28 cellular contexts compared by ENCODE assay signal in genomic region chrX:8034058-8034457, GRCh38.
"Had no signal": no experiment of that assay in that cellular context is flagged by ENCODE, and none has a peak within 500 bp of the region (broad histone marks: within the 10 kb centered on the region; RNA-seq: fewer than 3 reads in every experiment).

No MANE protein-coding gene starts in this region.

- DNase-seq: activated CD4-positive, alpha-beta T cell treated with anti-CD3 and anti-CD28 coated beads for 36 hours; activated CD4-positive, CD25-positive, alpha-beta regulatory T cell; activated CD8-positive, alpha-beta T cell treated with anti-CD3 and anti-CD28 coated beads, Interleukin-2, amount 10 ng/mL, durations not matched to agents 7 days and 5 days; activated naive CD4-positive, alpha-beta T cell; activated T-cell treated with anti-CD3 and anti-CD28 coated beads for 4 hours; activated T-cell treated with anti-CD3 and anti-CD28 coated beads, Interleukin-2, amount 50 U/mL, for 72 hours; cerebellar nuclear complex; colonic mucosa; esophagus squamous epithelium; foreskin melanocyte; heart right ventricle; islet precursor cell; left ventricle myocardium superior; naive B cell; sigmoid colon; SK-N-SH; small intestine; stimulated activated CD4-positive, alpha-beta T cell treated with anti-CD3 and anti-CD28 coated beads, Interleukin-4, amount 100 ng/mL, for 24 hours; stimulated activated naive CD8-positive, alpha-beta T cell treated with anti-CD3 and anti-CD28 coated beads, Interleukin-15, amount 100 ng/mL, for 72 hours; substantia nigra; T-cell; tibial artery; upper lobe of right lung had no signal

- H3K36me3 ChIP-seq: breast epithelium, colonic mucosa, esophagus squamous epithelium, heart right ventricle, sigmoid colon, tibial artery, upper lobe of right lung had no signal

- ATAC-seq: activated CD4-positive, alpha-beta T cell treated with anti-CD3 and anti-CD28 coated beads for 36 hours; activated CD8-positive, alpha-beta T cell treated with anti-CD3 and anti-CD28 coated beads, Interleukin-2, amount 10 ng/mL, durations not matched to agents 7 days and 5 days; activated naive CD4-positive, alpha-beta T cell treated with anti-CD3 and anti-CD28 coated beads, Interleukin-2, amount 50 U/mL, for 72 hours; activated T-cell treated with anti-CD3 and anti-CD28 coated beads, Interleukin-2, amount 50 U/mL, for 72 hours; left ventricle myocardium superior; stimulated activated effector memory CD8-positive, alpha-beta T cell treated with anti-CD3 and anti-CD28 coated beads, Interleukin-12 subunit alpha, Interleukin-12 subunit beta, amount 100 ng/mL, for 72 hours; stimulated activated naive CD8-positive, alpha-beta T cell treated with anti-CD3 and anti-CD28 coated beads, Interleukin-15, amount 100 ng/mL, for 72 hours; T-cell; upper lobe of right lung had no signal

- H3K36me3 Mint-ChIP-seq: activated naive CD4-positive, alpha-beta T cell treated with anti-CD3 and anti-CD28 coated beads, Interleukin-2, amount 50 U/mL, for 72 hours; mesothelial cell of epicardium; naive B cell; stimulated activated effector memory CD8-positive, alpha-beta T cell treated with anti-CD3 and anti-CD28 coated beads, Interleukin-12 subunit alpha, Interleukin-12 subunit beta, amount 100 ng/mL, for 72 hours; T-cell had no signal

- H3K9me3 ChIP-seq: breast epithelium, colonic mucosa, esophagus squamous epithelium, heart right ventricle, sigmoid colon, SK-N-SH, tibial artery, upper lobe of right lung had no signal

- H3K9me3 Mint-ChIP-seq: activated naive CD4-positive, alpha-beta T cell treated with anti-CD3 and anti-CD28 coated beads, Interleukin-2, amount 50 U/mL, for 72 hours; activated T-cell treated with anti-CD3 and anti-CD28 coated beads, Interleukin-2, amount 50 U/mL, for 72 hours; mesothelial cell of epicardium; stimulated activated effector memory CD8-positive, alpha-beta T cell treated with anti-CD3 and anti-CD28 coated beads, Interleukin-12 subunit alpha, Interleukin-12 subunit beta, amount 100 ng/mL, for 72 hours; stimulated activated naive CD8-positive, alpha-beta T cell treated with anti-CD3 and anti-CD28 coated beads, Interleukin-15, amount 100 ng/mL, for 72 hours; T-cell; T-helper 2 cell treated with Interferon-gamma antibody and Interleukin-4, amounts not matched to agents 5 μg/mL and 100 μg/mL, for 36 hours had no signal

- H3K4me3 ChIP-seq: breast epithelium, colonic mucosa, esophagus squamous epithelium, heart right ventricle, sigmoid colon, tibial artery, upper lobe of right lung had no signal

- H3K27ac Mint-ChIP-seq: activated CD4-positive, alpha-beta T cell treated with anti-CD3 and anti-CD28 coated beads for 36 hours; activated CD8-positive, alpha-beta T cell treated with anti-CD3 and anti-CD28 coated beads, Interleukin-2, amount 10 ng/mL, durations not matched to agents 7 days and 5 days; activated naive CD4-positive, alpha-beta T cell treated with anti-CD3 and anti-CD28 coated beads, Interleukin-2, amount 50 U/mL, for 72 hours; activated T-cell treated with anti-CD3 and anti-CD28 coated beads, Interleukin-2, amount 50 U/mL, for 72 hours; mesothelial cell of epicardium; stimulated activated effector memory CD8-positive, alpha-beta T cell treated with anti-CD3 and anti-CD28 coated beads, Interleukin-12 subunit alpha, Interleukin-12 subunit beta, amount 100 ng/mL, for 72 hours; stimulated activated naive CD8-positive, alpha-beta T cell treated with anti-CD3 and anti-CD28 coated beads, Interleukin-15, amount 100 ng/mL, for 72 hours; T-cell; T-helper 2 cell treated with Interferon-gamma antibody and Interleukin-4, amounts not matched to agents 5 μg/mL and 100 μg/mL, for 36 hours had no signal

- H3K9ac ChIP-seq: SK-N-SH had no signal

- H3K27ac ChIP-seq: breast epithelium, colonic mucosa, esophagus squamous epithelium, heart right ventricle, sigmoid colon, tibial artery, upper lobe of right lung had no signal

- H3K4me1 ChIP-seq: breast epithelium, colonic mucosa, esophagus squamous epithelium, sigmoid colon, tibial artery, upper lobe of right lung had no signal

- H3K27me3 Mint-ChIP-seq: activated CD4-positive, alpha-beta T cell treated with anti-CD3 and anti-CD28 coated beads for 36 hours; naive B cell; stimulated activated naive CD8-positive, alpha-beta T cell treated with anti-CD3 and anti-CD28 coated beads, Interleukin-15, amount 100 ng/mL, for 72 hours had no signal

- H3K4me3 Mint-ChIP-seq: activated CD4-positive, alpha-beta T cell treated with anti-CD3 and anti-CD28 coated beads for 36 hours; activated CD8-positive, alpha-beta T cell treated with anti-CD3 and anti-CD28 coated beads, Interleukin-2, amount 10 ng/mL, durations not matched to agents 7 days and 5 days; activated T-cell treated with anti-CD3 and anti-CD28 coated beads, Interleukin-2, amount 50 U/mL, for 72 hours; mesothelial cell of epicardium; naive B cell; stimulated activated effector memory CD8-positive, alpha-beta T cell treated with anti-CD3 and anti-CD28 coated beads, Interleukin-12 subunit alpha, Interleukin-12 subunit beta, amount 100 ng/mL, for 72 hours; stimulated activated naive CD8-positive, alpha-beta T cell treated with anti-CD3 and anti-CD28 coated beads, Interleukin-15, amount 100 ng/mL, for 72 hours; T-cell; T-helper 2 cell treated with Interferon-gamma antibody and Interleukin-4, amounts not matched to agents 5 μg/mL and 100 μg/mL, for 36 hours had no signal

- H3K4me1 Mint-ChIP-seq: mesothelial cell of epicardium had no signal

- H3K27me3 ChIP-seq: breast epithelium, colonic mucosa, esophagus squamous epithelium, heart right ventricle, sigmoid colon, tibial artery, upper lobe of right lung had no signal

- H3K4me2 ChIP-seq: SK-N-SH had no signal
